5 cellular contexts compared by ENCODE assay signal in genomic region chr7:42794673-42795072, GRCh38.
"Had no signal": no experiment of that assay in that cellular context is flagged by ENCODE, and none has a peak within 500 bp of the region (broad histone marks: within the 10 kb centered on the region; RNA-seq: fewer than 3 reads in every experiment).

No MANE protein-coding gene starts in this region.

- FAIRE-seq: HepG2, HTR-8/SVneo, K562 had no signal

- DNase-seq: IMR-90 had no signal

- H3K27ac ChIP-seq: HL-60 had no signal

- H3K4me3 ChIP-seq: K562 had no signal
